In the genomic region with DNA sequence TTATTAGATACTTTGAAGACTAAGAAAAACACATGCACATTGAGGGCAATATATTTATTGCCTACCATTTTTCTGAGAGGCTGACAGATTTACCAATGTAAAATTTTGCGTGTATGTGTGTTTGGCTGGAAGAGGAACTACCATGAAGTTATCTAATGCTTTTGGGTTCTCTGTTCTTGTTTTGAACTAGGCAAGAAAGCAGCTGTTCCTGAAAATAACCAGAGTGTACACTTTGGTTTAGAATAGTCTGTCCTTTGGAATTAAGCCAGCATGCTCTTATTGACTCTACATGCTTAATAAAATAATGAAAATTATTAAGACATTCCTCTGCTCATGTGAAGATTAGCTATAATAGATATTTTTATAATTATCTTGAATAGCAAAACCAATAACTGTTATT, we compare ENCODE assay signal across 16 cellular contexts.
A peak's percentile ranks its signal among the peaks of the same experiment; 100 is the strongest.
DNase-seq lines count a peak whose midpoint lies in the region; ATAC-seq lines count a peak whose summit lies in the region.
"Had no signal": no experiment of that assay in that cellular context is flagged by ENCODE, and none has a peak within 500 bp of the region (broad histone marks: within the 10 kb centered on the region; RNA-seq: fewer than 3 reads in every experiment).

No MANE protein-coding gene starts in this region.

- ATAC-seq in HG02678 (IDR thresholded peaks at IDR 0.05; ENCODE audit: unreplicated experiment): no peak
- no peak for ATAC-seq in esophagus mucosa
- ATAC-seq: left cardiac atrium had no signal

- DNase-seq in G401 (ENCODE audit: low spot score): peak; percentile 20
- peak; percentile 75 for DNase-seq in KBM-7
- peak; percentile 48 for DNase-seq in NOMO-1 treated with dmso at 0.1 percent for 144 hours (lab: John Stamatoyannopoulos, UW; ENCODE audit: unreplicated experiment)
- DNase-seq in germinal center (ENCODE audit: low spot score): peak; percentile 7
- DNase-seq in stimulated activated CD4-positive, alpha-beta T cell treated with anti-CD3 and anti-CD28 coated beads, Interleukin-4, amount 100 ng/mL, for 4 hours: no peak
- DNase-seq: activated CD4-positive, alpha-beta T cell treated with anti-CD3 and anti-CD28 coated beads, Interleukin-2, amount 10 ng/mL, durations not matched to agents 24 days and 14 days; activated effector memory CD4-positive, alpha-beta T cell treated with Interleukin-2 at 50 U/mL for 16 hours; dermis blood vessel endothelial cell; foreskin fibroblast; left cardiac atrium; NCI-H1417; stimulated activated CD4-positive, alpha-beta T cell treated with anti-CD3 and anti-CD28 coated beads, Interleukin-12 subunit alpha, Interleukin-12 subunit beta, amount 100 ng/mL, for 4 hours; T-helper 9 cell; testis had no signal

- in situ Hi-C loops in G401 (cut with HindIII; ENCODE audit: low sequenced_read_pairs) (no loop called here), KBM-7 (cut with MboI; ENCODE audit: low pct_unique_long_range_greater_than_20kb, low sequenced_read_pairs) (no loop called here)

Comparison
In these comparisons a context has a peak if more than half of its experiments do, and no peak if none do; other contexts are left out.
1. DNase-seq: peak in G401 (single experiment), KBM-7 (single experiment), NOMO-1 treated with dmso at 0.1 percent for 144 hours (single experiment) and germinal center (single experiment); none in stimulated activated CD4-positive, alpha-beta T cell treated with anti-CD3 and anti-CD28 coated beads, Interleukin-4, amount 100 ng/mL, for 4 hours (0 of 2).